In genomic region chr1:16635959-16636358, GRCh38 we compare ENCODE assay signal across 8 cellular contexts. TPM values are rescaled to one million over a fixed set of nuclear protein-coding genes. Genes with fewer than 3 reads are reported as not detected.
A peak's percentile ranks its signal among the peaks of the same experiment; 100 is the strongest.
DNase-seq lines count a peak whose midpoint lies in the region; ATAC-seq and TF ChIP-seq lines count a peak whose summit lies in the region.
"Not testable (repeated sequence)": the region's sequence is repeated elsewhere in the genome, so short reads cannot be mapped to it uniquely, and the experiment has no call there.

No MANE protein-coding gene starts in this region.

- H3K27me3 ChIP-seq in DND-41 (ENCODE audit: insufficient read depth, low read length, poor library complexity); colonic mucosa; heart left ventricle; right lobe of liver: not testable (repeated sequence)

- 95 to 98% (median 96%) methylated on average over 5 of the region's 5 CpGs for WGBS in heart left ventricle, 4 donors
- 96% methylated on average over 5 of the region's 5 CpGs for WGBS in right lobe of liver (ENCODE audit: insufficient coverage, low coverage, low lambda C conversion rate, missing lambda C conversion rate)

- H3K4me3 Mint-ChIP-seq in activated CD4-positive, alpha-beta memory T cell treated with anti-CD3 and anti-CD28 coated beads for 36 hours; activated naive CD4-positive, alpha-beta T cell treated with anti-CD3 and anti-CD28 coated beads for 36 hours; type B pancreatic cell: not testable (repeated sequence)

- not testable (repeated sequence) for H3K4me2 ChIP-seq in DND-41 (ENCODE audit: insufficient read depth, low read length)

- not testable (repeated sequence) for H3K9me3 ChIP-seq in DND-41 (ENCODE audit: insufficient read depth, low read length, severe bottlenecking); colonic mucosa; heart left ventricle; right lobe of liver

- not testable (repeated sequence) for H3K27ac Mint-ChIP-seq in activated CD4-positive, alpha-beta memory T cell treated with anti-CD3 and anti-CD28 coated beads for 36 hours; activated naive CD4-positive, alpha-beta T cell treated with anti-CD3 and anti-CD28 coated beads for 36 hours; type B pancreatic cell

- H3K4me1 Mint-ChIP-seq in activated CD4-positive, alpha-beta memory T cell treated with anti-CD3 and anti-CD28 coated beads for 36 hours (ENCODE audit: low read depth); activated naive CD4-positive, alpha-beta T cell treated with anti-CD3 and anti-CD28 coated beads for 36 hours (ENCODE audit: low read depth); type B pancreatic cell (ENCODE audit: unreplicated experiment): not testable (repeated sequence)

- POLR2A ChIA-PET in activated CD4-positive, alpha-beta memory T cell treated with anti-CD3 and anti-CD28 coated beads for 36 hours (lab: Charles Lee): not testable (repeated sequence)

- ATAC-seq in DND-41 (ENCODE audit: insufficient read depth, low read depth); heart left ventricle; right lobe of liver: not testable (repeated sequence)

- H3K4me3 ChIP-seq in DND-41 (ENCODE audit: low read depth in 1 of 2, low read length in 2 of 2); colonic mucosa; heart left ventricle; right lobe of liver: not testable (repeated sequence)

- DNase-seq in DND-41: peak; percentile 4
- DNase-seq in activated CD4-positive, alpha-beta memory T cell treated with anti-CD3 and anti-CD28 coated beads for 36 hours: peak; percentile 7
- DNase-seq in activated naive CD4-positive, alpha-beta T cell treated with anti-CD3 and anti-CD28 coated beads for 36 hours: peak; percentile 3
- DNase-seq in colonic mucosa: peak; percentile 17
- DNase-seq in heart left ventricle: peak in 4 of 5 donors; percentile 4 to 63 (median 16)
- peak in 2 of 3 donors; percentile 44 to 53 for DNase-seq in right lobe of liver
- peak; percentile 83 for DNase-seq in posterior vena cava (ENCODE audit: low spot score)
- DNase-seq in type B pancreatic cell (ENCODE audit: extremely low spot score, unreplicated experiment): peak; percentile 69

- H3K27ac ChIP-seq in DND-41 (ENCODE audit: low read length); colonic mucosa; heart left ventricle; right lobe of liver: not testable (repeated sequence)

- peaks cover 19% of the 10 kb centered on the region for H3K36me3 Mint-ChIP-seq in activated CD4-positive, alpha-beta memory T cell treated with anti-CD3 and anti-CD28 coated beads for 36 hours
- peaks cover 13% of the 10 kb centered on the region for H3K36me3 Mint-ChIP-seq in activated naive CD4-positive, alpha-beta T cell treated with anti-CD3 and anti-CD28 coated beads for 36 hours (ENCODE audit: low read depth)
- not testable (repeated sequence) for H3K36me3 Mint-ChIP-seq in type B pancreatic cell

- not testable (repeated sequence) for TF ChIP-seq POLR2A in heart left ventricle (IDR thresholded peaks at IDR 0.05); right lobe of liver (IDR thresholded peaks at IDR 0.05)

- not testable (repeated sequence) for H3K9me3 Mint-ChIP-seq in activated CD4-positive, alpha-beta memory T cell treated with anti-CD3 and anti-CD28 coated beads for 36 hours; activated naive CD4-positive, alpha-beta T cell treated with anti-CD3 and anti-CD28 coated beads for 36 hours; type B pancreatic cell

- H3K79me2 ChIP-seq in DND-41 (ENCODE audit: insufficient read depth, low read length): peaks cover 36% of the 10 kb centered on the region

- H2AFZ ChIP-seq in DND-41 (ENCODE audit: low read depth, low read length): not testable (repeated sequence)

- CTCF ChIA-PET in activated CD4-positive, alpha-beta memory T cell treated with anti-CD3 and anti-CD28 coated beads for 36 hours (lab: Charles Lee): interaction anchor here (1.4 kb wide), 1 partner anchor 11 kb away, joined by 4 read pairs; no protein-coding TSS in a partner anchor
- CTCF ChIA-PET in activated naive CD4-positive, alpha-beta T cell treated with anti-CD3 and anti-CD28 coated beads for 36 hours (lab: Charles Lee): interaction anchor here (0.6 kb wide), 1 partner anchor 36 kb away, joined by 3 read pairs; no protein-coding TSS in a partner anchor

- not testable (repeated sequence) for H3K4me1 ChIP-seq in DND-41 (ENCODE audit: insufficient read depth, low read length); colonic mucosa
- H3K4me1 ChIP-seq in heart left ventricle (peaks cover 0 to 12% (median 0%) of the 10 kb centered on the region in 12 donors), right lobe of liver (peaks cover 0 to 15% (median 4%) of the 10 kb centered on the region in 4 donors)

- H3K36me3 ChIP-seq in DND-41 (ENCODE audit: insufficient read depth, low read length) (peaks cover 36% of the 10 kb centered on the region), colonic mucosa (peaks cover 20% of the 10 kb centered on the region), heart left ventricle (peaks cover 5 to 54% (median 40%) of the 10 kb centered on the region in 9 donors), right lobe of liver (peaks cover 22 to 46% (median 30%) of the 10 kb centered on the region in 4 donors)

- TF ChIP-seq CTCF in DND-41 (IDR thresholded peaks at IDR 0.05; ENCODE audit: borderline replicate concordance, extremely low read depth, low read length, poor library complexity, severe bottlenecking); colonic mucosa (IDR thresholded peaks at IDR 0.05); heart left ventricle (IDR thresholded peaks at IDR 0.05); right lobe of liver (IDR thresholded peaks at IDR 0.05); type B pancreatic cell (conservative IDR thresholded peaks at IDR 0.05): not testable (repeated sequence)

- not testable (repeated sequence) for H3K27me3 Mint-ChIP-seq in activated CD4-positive, alpha-beta memory T cell treated with anti-CD3 and anti-CD28 coated beads for 36 hours; activated naive CD4-positive, alpha-beta T cell treated with anti-CD3 and anti-CD28 coated beads for 36 hours (ENCODE audit: low read depth); type B pancreatic cell

- H3K9ac ChIP-seq in DND-41 (ENCODE audit: low read depth, low read length); colonic mucosa (ENCODE audit: low read depth in 2 of 2, low read length in 2 of 2): not testable (repeated sequence)

- peaks cover 19% of the 10 kb centered on the region for H4K20me1 ChIP-seq in DND-41 (ENCODE audit: insufficient read depth, low read length)

- intact Hi-C loops in activated CD4-positive, alpha-beta memory T cell treated with anti-CD3 and anti-CD28 coated beads for 36 hours (cut with micrococcal nuclease); activated naive CD4-positive, alpha-beta T cell treated with anti-CD3 and anti-CD28 coated beads for 36 hours (cut with micrococcal nuclease); colonic mucosa (cut with DNase I); right lobe of liver (cut with DNase I); posterior vena cava (cut with DNase I): not testable (repeated sequence)
- intact Hi-C loops in heart left ventricle (cut with DNase I): loop anchor here in 1 of 10 donors (10.0 kb wide), 1 partner anchor 89 kb away; no protein-coding TSS in a partner anchor

RNA-seq across cellular contexts. Expression of gene NBPF1, which starts 22.6 kb away (rescaled TPM):
- total RNA-seq in activated CD4-positive, alpha-beta memory T cell treated with anti-CD3 and anti-CD28 coated beads for 36 hours: 1 to 10 TPM; 1.9 to 2.4 TPM
- total RNA-seq in activated naive CD4-positive, alpha-beta T cell treated with anti-CD3 and anti-CD28 coated beads for 36 hours: 1 to 10 TPM; 1.6 to 1.9 TPM
- total RNA-seq in colonic mucosa: 10 to 100 TPM; 45.2 to 54.3 TPM
- total RNA-seq in heart left ventricle: 10 to 100 TPM in 8 of 9 donors, 1 to 10 TPM in 1; 4.7 to 18.2 (median 14.3) TPM
- 1 to 10 TPM; 4.4 to 4.8 TPM for polyA plus RNA-seq in heart left ventricle
- 10 to 100 TPM; 22.7 to 30.7 (median 24.1) TPM for total RNA-seq in right lobe of liver
- total RNA-seq in posterior vena cava: 10 to 100 TPM; 28.9 to 63.0 TPM
- total RNA-seq in type B pancreatic cell (ENCODE audit: low replicate concordance): 39.1 and 97.5 TPM in 2 replicates

RNA-seq across cellular contexts. Expression of gene RNU1-3, which starts 30.8 kb away (rescaled TPM):
- 1,000 to 10,000 TPM; 1,390 to 1,409 TPM for total RNA-seq in activated CD4-positive, alpha-beta memory T cell treated with anti-CD3 and anti-CD28 coated beads for 36 hours
- 1,000 to 10,000 TPM; 1,341 to 1,386 TPM for total RNA-seq in activated naive CD4-positive, alpha-beta T cell treated with anti-CD3 and anti-CD28 coated beads for 36 hours
- total RNA-seq in colonic mucosa (1,000 to 10,000 TPM; 1,159 to 2,517 TPM), heart left ventricle (1,000 to 10,000 TPM in 6 of 9 donors, 100 to 1,000 TPM in 1, not detected in 2; 364 to 3,776 (median 2,470) TPM), right lobe of liver (1,000 to 10,000 TPM in 3 of 6 experiments, 100 to 1,000 TPM in 1, under 1 TPM in 2; under 0.01 to 3,377 (median 977) TPM), posterior vena cava (over 10,000 TPM; 12,584 to 18,986 TPM), type B pancreatic cell (ENCODE audit: low replicate concordance) (2,993 and 3,564 TPM in 2 replicates)
- not detected for polyA plus RNA-seq in heart left ventricle

Comparison
In these comparisons a context has a peak if more than half of its experiments do, and no peak if none do; other contexts are left out.
1. DNase-seq: peak in every context shown above with its lines; median percentile 83 in posterior vena cava; 69 in type B pancreatic cell; 48 in right lobe of liver; 17 in colonic mucosa; 16 in heart left ventricle; 7 in activated CD4-positive, alpha-beta memory T cell treated with anti-CD3 and anti-CD28 coated beads for 36 hours; 4 in DND-41; 3 in activated naive CD4-positive, alpha-beta T cell treated with anti-CD3 and anti-CD28 coated beads for 36 hours.